ENCODE assay signal across 17 cellular contexts in the genomic region with DNA sequence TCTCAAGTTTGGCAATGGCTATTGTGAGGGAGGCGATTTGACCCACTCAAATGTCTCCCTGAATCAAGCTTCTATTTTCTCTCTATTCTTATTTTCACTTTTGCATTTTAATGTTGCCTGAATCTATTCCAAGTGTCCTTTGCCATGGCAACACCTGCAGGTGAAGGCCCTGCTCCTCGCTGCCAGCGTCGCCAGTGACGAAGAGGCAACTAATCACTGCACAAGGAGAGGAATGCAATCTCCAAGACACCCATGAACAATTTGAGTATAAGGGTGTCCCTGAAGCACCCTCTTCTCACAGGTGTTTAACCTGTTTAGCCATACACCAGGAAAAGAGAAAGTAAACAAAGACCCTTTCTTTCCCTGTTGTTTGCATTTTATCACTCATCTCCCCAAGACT.
DNase-seq lines count a peak whose midpoint lies in the region; ATAC-seq and TF ChIP-seq lines count a peak whose summit lies in the region.
"Had no signal": no experiment of that assay in that cellular context is flagged by ENCODE, and none has a peak within 500 bp of the region (broad histone marks: within the 10 kb centered on the region; RNA-seq: fewer than 3 reads in every experiment).

No MANE protein-coding gene starts in this region.

- no peak overlapping the region for H4K8ac ChIP-seq in mesenchymal stem cell (ENCODE audit: low read length)

- H3K4me3 ChIP-seq in mesenchymal stem cell (ENCODE audit: insufficient read depth in 1 of 2, low read depth in 1 of 2, low read length in 2 of 2) (peak overlapping the region in 1 of 2 experiments; percentile 35), stomach (no peak overlapping the region)
- H3K4me3 ChIP-seq: Peyer's patch had no signal

- no peaks in the 10 kb centered on the region for H3K27me3 ChIP-seq in mesenchymal stem cell (ENCODE audit: control insufficient read depth in 1 of 2, insufficient read depth in 1 of 2, low read length in 2 of 2)
- H3K27me3 ChIP-seq in stomach: no peaks in the 10 kb centered on the region
- H3K27me3 ChIP-seq: foreskin keratinocyte, Peyer's patch had no signal

- no peak overlapping the region for H3K14ac ChIP-seq in mesenchymal stem cell (ENCODE audit: low read length in 2 of 2)

- no peak overlapping the region for H4K91ac ChIP-seq in mesenchymal stem cell (ENCODE audit: low read length)

- H2BK15ac ChIP-seq in mesenchymal stem cell (ENCODE audit: low read depth, poor library complexity, severe bottlenecking): no peak overlapping the region

- H3K23ac ChIP-seq in mesenchymal stem cell (ENCODE audit: low read length in 2 of 2): no peak overlapping the region

- H3K4ac ChIP-seq in mesenchymal stem cell (ENCODE audit: low read depth in 1 of 2, low read length in 2 of 2): no peak overlapping the region

- no peak overlapping the region for H2BK120ac ChIP-seq in mesenchymal stem cell (ENCODE audit: low read depth, low read length)

- intact Hi-C loops in stomach (cut with DNase I; ENCODE audit: low total_unique reads): no loop called here

- WGBS in mesenchymal stem cell: 98% methylated on average over 5 of the region's 5 CpGs
- 83 to 94% (median 89%) methylated on average over 5 of the region's 5 CpGs for WGBS in stomach, 5 donors

- no peak overlapping the region for H2BK5ac ChIP-seq in mesenchymal stem cell (ENCODE audit: low read depth, low read length, poor library complexity, severe bottlenecking)

- peak overlapping the region; percentile 79 for H3K9ac ChIP-seq in mesenchymal stem cell (ENCODE audit: low read length)

- no peak for TF ChIP-seq CTCF in stomach (IDR thresholded peaks at IDR 0.05)

- no peak for TF ChIP-seq EP300 in stomach (IDR thresholded peaks at IDR 0.05)

- H3K4me1 ChIP-seq in mesenchymal stem cell (ENCODE audit: control insufficient read depth, insufficient read depth, low read depth, low read length): no peaks in the 10 kb centered on the region
- H3K4me1 ChIP-seq in stomach: no peaks in the 10 kb centered on the region
- H3K4me1 ChIP-seq: foreskin keratinocyte, Peyer's patch had no signal

- H3K36me3 ChIP-seq in mesenchymal stem cell (ENCODE audit: control insufficient read depth in 1 of 2, insufficient read depth in 2 of 2, low read depth in 1 of 2, low read length in 2 of 2): no peaks in the 10 kb centered on the region
- no peaks in the 10 kb centered on the region for H3K36me3 ChIP-seq in stomach
- H3K36me3 ChIP-seq: Peyer's patch had no signal

- TF ChIP-seq POLR2A in stomach (IDR thresholded peaks at IDR 0.05): no peak

- H3K79me1 ChIP-seq in mesenchymal stem cell (replicated peaks; ENCODE audit: low read length, poor library complexity, severe bottlenecking): no peaks in the 10 kb centered on the region

- H2AFZ ChIP-seq in mesenchymal stem cell (ENCODE audit: low read depth, low read length): no peak overlapping the region

- H3K4me2 ChIP-seq in mesenchymal stem cell (ENCODE audit: low read length, poor library complexity, severe bottlenecking): no peak overlapping the region

- no peak for ATAC-seq in HG02678 (IDR thresholded peaks at IDR 0.05; ENCODE audit: unreplicated experiment)
- ATAC-seq: foreskin keratinocyte, natural killer cell had no signal

- H2AK5ac ChIP-seq in mesenchymal stem cell (ENCODE audit: low read length, severe bottlenecking): peak overlapping the region; percentile 82

- H3K27ac ChIP-seq in mesenchymal stem cell (ENCODE audit: low read length, poor library complexity, severe bottlenecking): no peak overlapping the region
- no peak overlapping the region for H3K27ac ChIP-seq in stomach
- H3K27ac ChIP-seq: foreskin keratinocyte had no signal

- H3K18ac ChIP-seq in mesenchymal stem cell (ENCODE audit: low read depth in 1 of 2, low read length in 2 of 2): no peak overlapping the region

- DNase-seq in COR-L47 (lab: John Stamatoyannopoulos, UW) (peak; percentile 49), NCI-H1105 (lab: John Stamatoyannopoulos, UW) (peak; percentile 37), NCI-H774 (lab: John Stamatoyannopoulos, UW) (peak; percentile 62), mesenchymal stem cell (no peak), GDM1 (lab: John Stamatoyannopoulos, UW) (no peak), stomach (no peak), NCI-H128 (lab: John Stamatoyannopoulos, UW; ENCODE audit: unreplicated experiment) (no peak)
- DNase-seq: activated CD4-positive, CD25-positive, alpha-beta regulatory T cell treated with anti-CD3 and anti-CD28 coated beads, Interleukin-2, amount 50 U/mL, for 72 hours; activated naive CD8-positive, alpha-beta T cell treated with anti-CD3 and anti-CD28 coated beads for 36 hours; foreskin keratinocyte; mesendoderm; natural killer cell; NCI-H510A treated with DMSO at 0.1 percent for 48 hours; Peyer's patch; posterior cingulate gyrus; stimulated activated CD4-positive, alpha-beta T cell treated with anti-CD3 and anti-CD28 coated beads, Interleukin-1b, Interleukin-23, amount 100 ng/mL, for 48 hours had no signal

- no peaks in the 10 kb centered on the region for H3K9me3 ChIP-seq in mesenchymal stem cell (ENCODE audit: control insufficient read depth, low read length)
- no peaks in the 10 kb centered on the region for H3K9me3 ChIP-seq in stomach
- H3K9me3 ChIP-seq: Peyer's patch had no signal

- H2BK12ac ChIP-seq in mesenchymal stem cell (ENCODE audit: low read length in 2 of 2): no peak overlapping the region

Comparison
In these comparisons a context has a peak if more than half of its experiments do, and no peak if none do; other contexts are left out.
1. DNase-seq: peak in COR-L47 (single experiment), NCI-H1105 (single experiment) and NCI-H774 (single experiment); none in mesenchymal stem cell (single experiment), GDM1 (single experiment), stomach (single experiment) and NCI-H128 (single experiment).